8 cellular contexts compared by ENCODE assay signal in genomic region chr15:52783929-52784798, GRCh38. TPM values are rescaled to one million over a fixed set of nuclear protein-coding genes. Genes with fewer than 3 reads are reported as not detected.
DNase-seq lines count a peak whose midpoint lies in the region; ATAC-seq and TF ChIP-seq lines count a peak whose summit lies in the region.
"Had no signal": no experiment of that assay in that cellular context is flagged by ENCODE, and none has a peak within 500 bp of the region (broad histone marks: within the 10 kb centered on the region; RNA-seq: fewer than 3 reads in every experiment).

No MANE protein-coding gene starts in this region.

- H3K79me2 ChIP-seq in GM23338 (replicated peaks; ENCODE audit: insufficient read depth), result no peaks in the 10 kb centered on the region
- H3K79me2 ChIP-seq in fibroblast of lung (ENCODE audit: control insufficient read depth, insufficient read depth, low read length), result no peaks in the 10 kb centered on the region

- no peak overlapping the region for H3K27ac ChIP-seq in GM23338 (ENCODE audit: low read depth)
- H3K27ac ChIP-seq in fibroblast of lung (ENCODE audit: insufficient read depth, low read length), result no peak overlapping the region

- ATAC-seq in GM23338 (peak; percentile 52), SK-N-SH treated with all-trans-retinoic acid at 6 μM for 48 hours (peak; percentile 67), HG03565 (IDR thresholded peaks at IDR 0.05; ENCODE audit: unreplicated experiment) (no peak), HG02623 (IDR thresholded peaks at IDR 0.05; ENCODE audit: unreplicated experiment) (no peak)

- H3K36me3 ChIP-seq in GM23338 (ENCODE audit: insufficient read depth) (no peaks in the 10 kb centered on the region), fibroblast of lung (ENCODE audit: control insufficient read depth, insufficient read depth, low read length) (no peaks in the 10 kb centered on the region)

- H3K4me1 ChIP-seq in GM23338 (ENCODE audit: insufficient read depth) (peaks cover 55% of the 10 kb centered on the region), fibroblast of lung (ENCODE audit: control insufficient read depth, extremely low read depth, insufficient read depth, low read length) (no peaks in the 10 kb centered on the region)

- H3F3A ChIP-seq in GM23338 (replicated peaks; ENCODE audit: low read depth), result peaks cover 19% of the 10 kb centered on the region; the same call in 1 of the 2 replicates

- H3K9me2 ChIP-seq in GM23338 (ENCODE audit: insufficient read depth), result no peaks in the 10 kb centered on the region

- no peaks in the 10 kb centered on the region for H3K36me3 Mint-ChIP-seq in GM23338 (ENCODE audit: low read depth)

- H3K9me3 Mint-ChIP-seq in GM23338, result no peaks in the 10 kb centered on the region; the same call in 2 of the 3 replicates

- peak; percentile 87 for DNase-seq in GM23338 (ENCODE audit: low spot score)
- DNase-seq in fibroblast of lung (ENCODE audit: low read depth in 2 of 2), result no peak
- DNase-seq in retinal pigment epithelial cell (ENCODE audit: low read depth), result no peak
- no peak for DNase-seq in activated CD4-positive, CD25-positive, alpha-beta regulatory T cell (lab: John Stamatoyannopoulos, UW)

- H3K4me3 ChIP-seq in GM23338 (peak overlapping the region; percentile 59), fibroblast of lung (replicated peaks in 1 of 4; ENCODE audit: control extremely low read depth in 1 of 4, insufficient read depth in 1 of 4, low read depth in 3 of 4, low read length in 4 of 4) (no peak overlapping the region), retinal pigment epithelial cell (ENCODE audit: low read length) (no peak overlapping the region)

- no peak overlapping the region for H3K9ac ChIP-seq in fibroblast of lung (ENCODE audit: insufficient read depth, low read length)

- TF ChIP-seq CTCF in GM23338 (conservative IDR thresholded peaks at IDR 0.05; ENCODE audit: low read depth in 2 of 2) (peak; percentile 83 to 97), fibroblast of lung (conservative IDR thresholded peaks at IDR 0.05 in 1 of 2, IDR thresholded peaks at IDR 0.05 in 1 of 2; ENCODE audit: low read depth in 1 of 2, low read length in 2 of 2) (peak; percentile 8 to 12), retinal pigment epithelial cell (conservative IDR thresholded peaks at IDR 0.05; ENCODE audit: low read depth, low read length) (peak; percentile 53)

- H3K27ac Mint-ChIP-seq in GM23338, result no peak overlapping the region

- H3K9me3 ChIP-seq in fibroblast of lung (ENCODE audit: control insufficient read depth, insufficient read depth, low read depth, low read length), result no peaks in the 10 kb centered on the region

- peak overlapping the region; percentile 77 for H3K4me3 Mint-ChIP-seq in GM23338

- H2AFZ ChIP-seq in GM23338 (0 out of 2 replicates have a peak overlapping the region, but pooled peaks have one; percentile 15), fibroblast of lung (ENCODE audit: low read length) (no peak overlapping the region)

- H3K4me2 ChIP-seq in GM23338, result peak overlapping the region; percentile 82
- no peak overlapping the region for H3K4me2 ChIP-seq in fibroblast of lung (ENCODE audit: extremely low read depth, insufficient read depth, low read length)

- H4K20me1 ChIP-seq in GM23338 (replicated peaks; ENCODE audit: insufficient read depth) (peaks cover 8% of the 10 kb centered on the region; the same call in 1 of the 2 replicates), fibroblast of lung (ENCODE audit: control insufficient read depth, extremely low read depth, insufficient read depth, low read length) (no peaks in the 10 kb centered on the region)

- H3K27me3 ChIP-seq in GM23338 (ENCODE audit: insufficient read depth) (peaks cover 85% of the 10 kb centered on the region), fibroblast of lung (ENCODE audit: control insufficient read depth, insufficient read depth, low read length) (peaks cover 68% of the 10 kb centered on the region)

- peaks cover 76% of the 10 kb centered on the region for H3K27me3 Mint-ChIP-seq in GM23338 (ENCODE audit: insufficient read depth, low read depth, poor library complexity)

- H3K4me1 Mint-ChIP-seq in GM23338, result peaks cover 60% of the 10 kb centered on the region

TF ChIP-seq in GM23338, 12 proteins besides CTCF, POLR2A, EP300 and RAD21 (continues in another document):
- TF ChIP-seq ZNF331 (CRISPR knock-in tag; IDR thresholded peaks at IDR 0.05; ENCODE audit: low read depth) (no peak), STAT1 (IDR thresholded peaks at IDR 0.05; ENCODE audit: unreplicated experiment) (no peak), ZNF114 (CRISPR knock-in tag; IDR thresholded peaks at IDR 0.05) (no peak), EZH2phosphoT487 (IDR thresholded peaks at IDR 0.05; ENCODE audit: unreplicated experiment) (peak; percentile 14), EZH2 (IDR thresholded peaks at IDR 0.05; ENCODE audit: low read depth, unreplicated experiment) (peak; percentile 93), POLR2AphosphoS5 (IDR thresholded peaks at IDR 0.05; ENCODE audit: low read depth) (no peak), JUNB (IDR thresholded peaks at IDR 0.05; ENCODE audit: unreplicated experiment) (no peak), REST (IDR thresholded peaks at IDR 0.05; ENCODE audit: unreplicated experiment) (no peak), NANOG (IDR thresholded peaks at IDR 0.05; ENCODE audit: borderline replicate concordance) (no peak)

TF ChIP-seq in SK-N-SH treated with all-trans-retinoic acid at 6 μM for 48 hours, 23 proteins besides CTCF, POLR2A, EP300 and RAD21:
- no peak for TF ChIP-seq ESRRG (CRISPR knock-in tag; IDR thresholded peaks at IDR 0.05)
- TF ChIP-seq RARB (CRISPR knock-in tag; IDR thresholded peaks at IDR 0.05), result no peak
- TF ChIP-seq TOX (CRISPR knock-in tag; IDR thresholded peaks at IDR 0.05; ENCODE audit: borderline replicate concordance), result no peak
- TF ChIP-seq ZNF565 (CRISPR knock-in tag; conservative IDR thresholded peaks at IDR 0.05; ENCODE audit: low read depth), result no peak
- TF ChIP-seq GLIS3 (CRISPR knock-in tag; IDR thresholded peaks at IDR 0.05), result no peak
- no peak for TF ChIP-seq ZFP30 (CRISPR knock-in tag; IDR thresholded peaks at IDR 0.05)
- TF ChIP-seq TCF4 (CRISPR knock-in tag; IDR thresholded peaks at IDR 0.05; ENCODE audit: borderline replicate concordance), result no peak
- no peak for TF ChIP-seq BACH2 (CRISPR knock-in tag; IDR thresholded peaks at IDR 0.05; ENCODE audit: borderline replicate concordance)
- no peak for TF ChIP-seq TSHZ2 (CRISPR knock-in tag; IDR thresholded peaks at IDR 0.05)

RNA-seq across cellular contexts. Expression of gene ONECUT1, which starts 6.0 kb away (rescaled TPM):
- total RNA-seq in GM23338 (2014; rRNA removed; shearing (Covaris generic)), result 4.2 and 9.4 TPM in 2 replicates
- polyA plus RNA-seq in GM23338 (2016; fragmentation: Nextera tagmentation; extraction: Ambion mirVana) (3.9 and 4.3 TPM in 2 replicates), fibroblast of lung (not detected in 2 replicates)
- total RNA-seq in fibroblast of lung, result under 0.01 TPM in 1 of 2 replicates, not detected in the other
- polyA plus RNA-seq in fibroblast of lung (2012), result not detected in 2 replicates
- polyA minus RNA-seq in fibroblast of lung (ENCODE audit: low replicate concordance), result not detected in 2 replicates
- total RNA-seq: pulmonary artery endothelial cell had no signal

Comparison
In these comparisons a context has a peak if more than half of its experiments do, and no peak if none do; other contexts are left out.
1. ATAC-seq: peak in GM23338 (single experiment) and SK-N-SH treated with all-trans-retinoic acid at 6 μM for 48 hours (single experiment); none in HG03565 (single experiment) and HG02623 (single experiment).
2. CTCF ChIP-seq: peak in every context shown above with its lines; median percentile 90 in GM23338; 53 in retinal pigment epithelial cell; 10 in fibroblast of lung.